ENCODE assay signal across 2 cellular contexts in genomic region chr6:46935687-46936086, GRCh38.
TF ChIP-seq lines count a peak whose summit lies in the region.

No MANE protein-coding gene starts in this region.

TF ChIP-seq in liver, 16 proteins besides CTCF, POLR2A, EP300 and RAD21:
- TF ChIP-seq RXRA (IDR thresholded peaks at IDR 0.05), result peak in 1 of 2 donors; percentile 27
- no peak for TF ChIP-seq JUND (IDR thresholded peaks at IDR 0.05)
- TF ChIP-seq YY1 (IDR thresholded peaks at IDR 0.05), result no peak
- TF ChIP-seq ZBTB33 (IDR thresholded peaks at IDR 0.05), result no peak
- no peak for TF ChIP-seq GABPA (IDR thresholded peaks at IDR 0.05 in 1 of 2, conservative IDR thresholded peaks at IDR 0.05 in 1 of 2)
- TF ChIP-seq ATF3 (IDR thresholded peaks at IDR 0.05), result no peak
- no peak for TF ChIP-seq FOXA2 (IDR thresholded peaks at IDR 0.05)
- no peak for TF ChIP-seq FOXA1 (IDR thresholded peaks at IDR 0.05)
- no peak for TF ChIP-seq HNF4A (conservative IDR thresholded peaks at IDR 0.05)
- TF ChIP-seq, protein P1, sequence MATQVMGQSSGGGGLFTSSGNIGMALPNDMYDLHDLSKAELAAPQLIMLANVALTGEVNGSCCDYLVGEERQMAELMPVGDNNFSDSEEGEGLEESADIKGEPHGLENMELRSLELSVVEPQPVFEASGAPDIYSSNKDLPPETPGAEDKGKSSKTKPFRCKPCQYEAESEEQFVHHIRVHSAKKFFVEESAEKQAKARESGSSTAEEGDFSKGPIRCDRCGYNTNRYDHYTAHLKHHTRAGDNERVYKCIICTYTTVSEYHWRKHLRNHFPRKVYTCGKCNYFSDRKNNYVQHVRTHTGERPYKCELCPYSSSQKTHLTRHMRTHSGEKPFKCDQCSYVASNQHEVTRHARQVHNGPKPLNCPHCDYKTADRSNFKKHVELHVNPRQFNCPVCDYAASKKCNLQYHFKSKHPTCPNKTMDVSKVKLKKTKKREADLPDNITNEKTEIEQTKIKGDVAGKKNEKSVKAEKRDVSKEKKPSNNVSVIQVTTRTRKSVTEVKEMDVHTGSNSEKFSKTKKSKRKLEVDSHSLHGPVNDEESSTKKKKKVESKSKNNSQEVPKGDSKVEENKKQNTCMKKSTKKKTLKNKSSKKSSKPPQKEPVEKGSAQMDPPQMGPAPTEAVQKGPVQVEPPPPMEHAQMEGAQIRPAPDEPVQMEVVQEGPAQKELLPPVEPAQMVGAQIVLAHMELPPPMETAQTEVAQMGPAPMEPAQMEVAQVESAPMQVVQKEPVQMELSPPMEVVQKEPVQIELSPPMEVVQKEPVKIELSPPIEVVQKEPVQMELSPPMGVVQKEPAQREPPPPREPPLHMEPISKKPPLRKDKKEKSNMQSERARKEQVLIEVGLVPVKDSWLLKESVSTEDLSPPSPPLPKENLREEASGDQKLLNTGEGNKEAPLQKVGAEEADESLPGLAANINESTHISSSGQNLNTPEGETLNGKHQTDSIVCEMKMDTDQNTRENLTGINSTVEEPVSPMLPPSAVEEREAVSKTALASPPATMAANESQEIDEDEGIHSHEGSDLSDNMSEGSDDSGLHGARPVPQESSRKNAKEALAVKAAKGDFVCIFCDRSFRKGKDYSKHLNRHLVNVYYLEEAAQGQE (IDR thresholded peaks at IDR 0.05), result no peak
- TF ChIP-seq SP1 (IDR thresholded peaks at IDR 0.05), result no peak
- peak; percentile 99 for TF ChIP-seq NR2F2 (IDR thresholded peaks at IDR 0.05)
- TF ChIP-seq HNF4G (IDR thresholded peaks at IDR 0.05), result no peak
- TF ChIP-seq MAX (IDR thresholded peaks at IDR 0.05), result peak; percentile 64
- no peak for TF ChIP-seq EGR1 (IDR thresholded peaks at IDR 0.05; ENCODE audit: low read depth in 2 of 2)
- no peak for TF ChIP-seq TAF1 (conservative IDR thresholded peaks at IDR 0.05)

TF ChIP-seq in HepG2, 621 proteins besides CTCF, POLR2A, EP300 and RAD21:
- TF ChIP-seq FOXM1 (CRISPR knock-in tag; IDR thresholded peaks at IDR 0.05), result no peak
- no peak for TF ChIP-seq PITX1 (CRISPR knock-in tag; IDR thresholded peaks at IDR 0.05)
- TF ChIP-seq KLF13 (CRISPR knock-in tag; IDR thresholded peaks at IDR 0.05), result no peak
- TF ChIP-seq, protein P2, sequence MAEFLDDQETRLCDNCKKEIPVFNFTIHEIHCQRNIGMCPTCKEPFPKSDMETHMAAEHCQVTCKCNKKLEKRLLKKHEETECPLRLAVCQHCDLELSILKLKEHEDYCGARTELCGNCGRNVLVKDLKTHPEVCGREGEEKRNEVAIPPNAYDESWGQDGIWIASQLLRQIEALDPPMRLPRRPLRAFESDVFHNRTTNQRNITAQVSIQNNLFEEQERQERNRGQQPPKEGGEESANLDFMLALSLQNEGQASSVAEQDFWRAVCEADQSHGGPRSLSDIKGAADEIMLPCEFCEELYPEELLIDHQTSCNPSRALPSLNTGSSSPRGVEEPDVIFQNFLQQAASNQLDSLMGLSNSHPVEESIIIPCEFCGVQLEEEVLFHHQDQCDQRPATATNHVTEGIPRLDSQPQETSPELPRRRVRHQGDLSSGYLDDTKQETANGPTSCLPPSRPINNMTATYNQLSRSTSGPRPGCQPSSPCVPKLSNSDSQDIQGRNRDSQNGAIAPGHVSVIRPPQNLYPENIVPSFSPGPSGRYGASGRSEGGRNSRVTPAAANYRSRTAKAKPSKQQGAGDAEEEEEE (CRISPR knock-in tag; IDR thresholded peaks at IDR 0.05; ENCODE audit: borderline replicate concordance), result no peak
- no peak for TF ChIP-seq CBFB (CRISPR knock-in tag; IDR thresholded peaks at IDR 0.05)
- TF ChIP-seq, protein P3, sequence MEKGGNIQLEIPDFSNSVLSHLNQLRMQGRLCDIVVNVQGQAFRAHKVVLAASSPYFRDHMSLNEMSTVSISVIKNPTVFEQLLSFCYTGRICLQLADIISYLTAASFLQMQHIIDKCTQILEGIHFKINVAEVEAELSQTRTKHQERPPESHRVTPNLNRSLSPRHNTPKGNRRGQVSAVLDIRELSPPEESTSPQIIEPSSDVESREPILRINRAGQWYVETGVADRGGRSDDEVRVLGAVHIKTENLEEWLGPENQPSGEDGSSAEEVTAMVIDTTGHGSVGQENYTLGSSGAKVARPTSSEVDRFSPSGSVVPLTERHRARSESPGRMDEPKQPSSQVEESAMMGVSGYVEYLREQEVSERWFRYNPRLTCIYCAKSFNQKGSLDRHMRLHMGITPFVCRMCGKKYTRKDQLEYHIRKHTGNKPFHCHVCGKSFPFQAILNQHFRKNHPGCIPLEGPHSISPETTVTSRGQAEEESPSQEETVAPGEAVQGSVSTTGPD (CRISPR knock-in tag; IDR thresholded peaks at IDR 0.05), result no peak
- TF ChIP-seq ZNF891 (CRISPR knock-in tag; IDR thresholded peaks at IDR 0.05), result no peak
